ENCODE assay signal across 1 cellular context in the genomic region with DNA sequence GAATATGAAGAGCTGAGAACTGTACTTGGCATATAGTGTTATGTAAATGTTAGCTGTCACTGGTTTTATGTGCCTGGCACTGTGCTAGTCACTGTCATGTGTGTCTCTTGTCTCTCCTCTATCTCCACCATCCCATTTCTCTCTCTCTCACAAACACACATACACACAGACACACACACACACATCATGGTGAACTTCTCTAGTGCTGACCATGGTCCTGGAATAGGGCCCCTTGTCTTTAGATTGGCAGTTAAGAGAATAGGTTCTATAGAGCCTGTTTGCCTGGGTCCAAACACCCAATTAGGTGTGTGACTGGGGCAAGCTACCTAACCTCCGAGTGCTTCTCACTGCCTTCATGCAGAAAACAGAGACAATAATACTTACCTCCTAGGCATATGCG.
TF ChIP-seq lines count a peak whose summit lies in the region.

No MANE protein-coding gene starts in this region.

TF ChIP-seq in GM12878, 131 proteins besides CTCF, POLR2A, EP300 and RAD21 (continued from another document):
- TF ChIP-seq, protein P1, sequence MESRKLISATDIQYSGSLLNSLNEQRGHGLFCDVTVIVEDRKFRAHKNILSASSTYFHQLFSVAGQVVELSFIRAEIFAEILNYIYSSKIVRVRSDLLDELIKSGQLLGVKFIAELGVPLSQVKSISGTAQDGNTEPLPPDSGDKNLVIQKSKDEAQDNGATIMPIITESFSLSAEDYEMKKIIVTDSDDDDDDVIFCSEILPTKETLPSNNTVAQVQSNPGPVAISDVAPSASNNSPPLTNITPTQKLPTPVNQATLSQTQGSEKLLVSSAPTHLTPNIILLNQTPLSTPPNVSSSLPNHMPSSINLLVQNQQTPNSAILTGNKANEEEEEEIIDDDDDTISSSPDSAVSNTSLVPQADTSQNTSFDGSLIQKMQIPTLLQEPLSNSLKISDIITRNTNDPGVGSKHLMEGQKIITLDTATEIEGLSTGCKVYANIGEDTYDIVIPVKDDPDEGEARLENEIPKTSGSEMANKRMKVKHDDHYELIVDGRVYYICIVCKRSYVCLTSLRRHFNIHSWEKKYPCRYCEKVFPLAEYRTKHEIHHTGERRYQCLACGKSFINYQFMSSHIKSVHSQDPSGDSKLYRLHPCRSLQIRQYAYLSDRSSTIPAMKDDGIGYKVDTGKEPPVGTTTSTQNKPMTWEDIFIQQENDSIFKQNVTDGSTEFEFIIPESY (IDR thresholded peaks at IDR 0.05), result no peak
- TF ChIP-seq ZNF24 (IDR thresholded peaks at IDR 0.05) (no peak), BMI1 (IDR thresholded peaks at IDR 0.05; ENCODE audit: borderline replicate concordance) (no peak)
